28 cellular contexts compared by ENCODE assay signal in the genomic region with DNA sequence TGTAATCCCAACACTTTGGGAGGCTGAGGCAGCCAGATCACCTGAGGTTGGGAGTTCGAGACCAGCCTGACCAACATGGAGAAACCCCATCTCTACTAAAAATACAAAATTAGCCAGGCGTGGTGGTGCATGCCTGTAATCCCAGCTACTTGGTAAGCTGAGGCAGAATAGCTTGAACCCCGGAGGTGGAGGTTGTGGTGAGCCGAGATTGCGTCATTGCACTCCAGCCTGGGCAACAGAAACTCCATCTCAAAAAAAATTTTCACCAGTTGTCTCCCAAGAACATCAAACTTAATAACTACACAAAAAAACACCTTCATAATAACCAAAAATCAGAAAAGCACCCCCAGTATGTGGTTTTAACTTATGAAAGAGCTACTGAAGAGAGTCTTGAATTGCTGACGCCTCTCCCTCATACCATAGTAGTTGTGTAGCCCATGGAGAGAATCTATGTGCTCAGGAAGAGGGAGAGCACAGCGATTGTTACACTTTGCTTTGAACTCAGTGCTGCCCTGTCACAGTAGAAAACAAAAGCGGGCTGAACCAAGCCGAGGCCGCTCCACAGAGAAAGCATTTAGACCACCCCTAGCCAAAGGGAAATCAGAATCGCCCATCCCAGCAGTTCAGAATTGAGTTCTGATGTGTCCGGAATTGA. TPM values are rescaled to one million over a fixed set of nuclear protein-coding genes. Genes with fewer than 3 reads are reported as not detected.
DNase-seq lines count a peak whose midpoint lies in the region; ATAC-seq, FAIRE-seq and TF ChIP-seq lines count a peak whose summit lies in the region.
"Had no signal": no experiment of that assay in that cellular context is flagged by ENCODE, and none has a peak within 500 bp of the region (broad histone marks: within the 10 kb centered on the region; RNA-seq: fewer than 3 reads in every experiment).

No MANE protein-coding gene starts in this region.

- H2AFZ ChIP-seq in HepG2 (ENCODE audit: low read length) (peak overlapping the region; percentile 96), PC-3 (ENCODE audit: low read length) (peak overlapping the region; percentile 55)
- H2AFZ ChIP-seq: GM23248, PC-9 had no signal

- H3K27ac Mint-ChIP-seq in neural crest cell (ENCODE audit: unreplicated experiment), result peak overlapping the region; percentile 68
- H3K27ac Mint-ChIP-seq: CD14-positive monocyte; CD8-positive, alpha-beta memory T cell; HFFc6; T-cell had no signal

- peak; percentile 62 for ATAC-seq in HepG2
- ATAC-seq in right lobe of liver, result no peak
- no peak for ATAC-seq in PC-3
- ATAC-seq in heart left ventricle, result no peak
- ATAC-seq: T-cell had no signal

- TF ChIP-seq EP300 in HepG2 (IDR thresholded peaks at IDR 0.05; ENCODE audit: low read depth in 2 of 2, low read length in 2 of 2) (no peak), HepG2 (CRISPR knock-in tag; IDR thresholded peaks at IDR 0.05; ENCODE audit: borderline replicate concordance) (no peak)

- POLR2A ChIA-PET in HepG2 (lab: Yijun Ruan, JAX) (no interaction called here), PC-3 (lab: Charles Lee; ENCODE audit: unreplicated experiment) (no interaction called here)

- peaks cover 24% of the 10 kb centered on the region for H3K4me1 Mint-ChIP-seq in neural crest cell
- H3K4me1 Mint-ChIP-seq: CD14-positive monocyte; CD8-positive, alpha-beta memory T cell; T-cell had no signal

- CTCF ChIA-PET in HepG2 (lab: Yijun Ruan, JAX; ENCODE audit: low intra/inter-chr PET ratio, low total read pairs), result no interaction called here
- CTCF ChIA-PET in PC-3 (lab: Charles Lee), result no interaction called here

- H3K4me1 ChIP-seq in HepG2 (ENCODE audit: insufficient read depth, low read length) (peaks cover 14% of the 10 kb centered on the region; the same call in 1 of the 2 replicates), right lobe of liver (no peaks in the 10 kb centered on the region), PC-3 (ENCODE audit: insufficient read depth, low read length) (no peaks in the 10 kb centered on the region), heart left ventricle (peaks cover 0 to 5% (median 0%) of the 10 kb centered on the region in 12 donors)
- H3K4me1 ChIP-seq: BE2C, HAP-1 had no signal

- no peak for TF ChIP-seq RAD21 in HepG2 (CRISPR knock-in tag; IDR thresholded peaks at IDR 0.05)

- H3K27ac ChIP-seq in HepG2 (ENCODE audit: extremely low read length, insufficient read depth, low read length) (no peak overlapping the region), right lobe of liver (no peak overlapping the region), PC-3 (ENCODE audit: low read length) (no peak overlapping the region), heart left ventricle (no peak overlapping the region)
- H3K27ac ChIP-seq: GM23248, PC-9 had no signal

- no peak for TF ChIP-seq POLR2A in HepG2 (IDR thresholded peaks at IDR 0.05; ENCODE audit: insufficient read depth in 1 of 2, low read depth in 2 of 2, low read length in 2 of 2)
- no peak for TF ChIP-seq POLR2A in right lobe of liver (IDR thresholded peaks at IDR 0.05)
- no peak for TF ChIP-seq POLR2A in heart left ventricle (IDR thresholded peaks at IDR 0.05)

- H3K36me3 ChIP-seq in HepG2 (replicated peaks in 1 of 2; ENCODE audit: control insufficient read depth in 1 of 2, insufficient read depth in 2 of 2, low read length in 2 of 2) (no peaks in the 10 kb centered on the region), right lobe of liver (no peaks in the 10 kb centered on the region), PC-3 (ENCODE audit: low read depth, low read length) (no peaks in the 10 kb centered on the region), heart left ventricle (no peaks in the 10 kb centered on the region)
- H3K36me3 ChIP-seq: BE2C, HAP-1 had no signal

- in situ Hi-C loops in HepG2 (cut with HindIII; ENCODE audit: extremely low pct_ligation_motif_present, low pct_unique_long_range_greater_than_20kb), result no loop called here

- no TSS peak for BruUV-seq in HepG2 (replicated peaks; lab: Mats Ljungman, UMichigan)
- BruUV-seq in PC-3 (replicated peaks; lab: Mats Ljungman, UMichigan), result no TSS peak

- H3K4me2 ChIP-seq in HepG2 (ENCODE audit: low read depth, low read length) (peak overlapping the region; percentile 66), PC-3 (ENCODE audit: low read length) (peak overlapping the region; percentile 48; the same call in 1 of the 2 replicates)
- H3K4me2 ChIP-seq: PC-9 had no signal

- no peaks in the 10 kb centered on the region for H3F3A ChIP-seq in PC-3 (ENCODE audit: low read length, unreplicated experiment)

- H3K9me3 Mint-ChIP-seq in neural crest cell, result no peaks in the 10 kb centered on the region
- H3K9me3 Mint-ChIP-seq: CD14-positive monocyte; CD8-positive, alpha-beta memory T cell; HFFc6; T-cell had no signal

- H4K20me1 ChIP-seq in HepG2 (ENCODE audit: insufficient read depth, low read length), result no peaks in the 10 kb centered on the region
- H4K20me1 ChIP-seq in PC-3 (ENCODE audit: low read length), result no peaks in the 10 kb centered on the region

- TF ChIP-seq CTCF in HepG2 (CRISPR knock-in tag; IDR thresholded peaks at IDR 0.05) (no peak), right lobe of liver (IDR thresholded peaks at IDR 0.05) (no peak), PC-3 (conservative IDR thresholded peaks at IDR 0.05; ENCODE audit: low read depth, low read length) (no peak), neural crest cell (conservative IDR thresholded peaks at IDR 0.05) (no peak), heart left ventricle (IDR thresholded peaks at IDR 0.05) (no peak)

- WGBS in HepG2 (ENCODE audit: low lambda C conversion rate), result 21% methylated on average over 12 of the region's 12 CpGs
- 85% methylated on average over 5 of the region's 12 CpGs for WGBS in right lobe of liver (ENCODE audit: insufficient coverage, low coverage, low lambda C conversion rate, missing lambda C conversion rate)
- 82 to 93% (median 87%) methylated on average over 12 of the region's 12 CpGs for WGBS in heart left ventricle, 4 donors

- H3K4me3 ChIP-seq in HepG2 (replicated peaks in 1 of 3; ENCODE audit: insufficient read depth in 1 of 3, low read depth in 2 of 3, low read length in 3 of 3) (0 out of 6 replicates have a peak overlapping the region, but pooled peaks of 1 of the 3 experiments have one; percentile 9), right lobe of liver (no peak overlapping the region), PC-3 (ENCODE audit: low read length) (peak overlapping the region; percentile 33; the same call in 1 of the 2 replicates), heart left ventricle (no peak overlapping the region)
- H3K4me3 ChIP-seq: GM23248, HAP-1, PC-9 had no signal

- DNase-seq in HepG2 (ENCODE audit: low spot score) (no peak), right lobe of liver (no peak), PC-3 (no peak), neural crest cell (ENCODE audit: low read depth, low spot score) (no peak), NCI-H1436 treated with DMSO at 0.1 percent for 48 hours (lab: John Stamatoyannopoulos, UW) (no peak), heart left ventricle (no peak), cerebellar cortex (ENCODE audit: low spot score) (no peak)
- DNase-seq: ACHN; BE2C; CD8-positive, alpha-beta memory T cell; GM23248; HFFc6; KG1; MM.1S; NCI-H187; NCI-H2081 treated with DMSO at 0.1 percent for 48 hours; NCI-H2171; NCI-H226; NCI-H510A; NCI-H774; NK-92 treated with Interleukin-12 subunit alpha and Interleukin-12 subunit beta, amount 100 ng/mL, for 24 hours; PC-9; Right ventricle myocardium superior; RPMI8226; T-cell had no signal

- no peak overlapping the region for H3K4me3 Mint-ChIP-seq in neural crest cell
- H3K4me3 Mint-ChIP-seq: CD14-positive monocyte; CD8-positive, alpha-beta memory T cell; HFFc6; T-cell had no signal

- intact Hi-C loops in HepG2 (cut with micrococcal nuclease; ENCODE audit: unreplicated experiment), result no loop called here
- intact Hi-C loops in right lobe of liver (cut with DNase I), result loop anchor here in 1 of 2 donors (10.0 kb wide), 1 partner anchor 502 kb away; no protein-coding TSS in a partner anchor
- intact Hi-C loops in PC-3 (cut with micrococcal nuclease), result no loop called here
- intact Hi-C loops in heart left ventricle (cut with DNase I), result no loop called here

- H3K9ac ChIP-seq in HepG2 (ENCODE audit: insufficient read depth, low read depth, low read length) (no peak overlapping the region), PC-3 (ENCODE audit: low read length) (no peak overlapping the region)
- H3K9ac ChIP-seq: GM23248 had no signal

- H3K27me3 Mint-ChIP-seq in neural crest cell (ENCODE audit: low read depth), result peaks cover 83% of the 10 kb centered on the region

- FAIRE-seq in HepG2 (lab: Jason Lieb, UNC), result no peak
- FAIRE-seq: G401.6 had no signal

- H3K9me3 ChIP-seq in HepG2 (ENCODE audit: low read length), result no peaks in the 10 kb centered on the region
- H3K9me3 ChIP-seq in right lobe of liver, result no peaks in the 10 kb centered on the region
- no peaks in the 10 kb centered on the region for H3K9me3 ChIP-seq in PC-3 (ENCODE audit: low read length)
- H3K9me3 ChIP-seq in heart left ventricle, result no peaks in the 10 kb centered on the region
- H3K9me3 ChIP-seq: BE2C, HAP-1 had no signal

- peaks cover 0 to 25% of the 10 kb centered on the region in 2 experiments; a peak in 3 of 5 replicates for H3K27me3 ChIP-seq in HepG2 (ENCODE audit: control insufficient read depth in 1 of 2, insufficient read depth in 2 of 2, low read length in 2 of 2)
- H3K27me3 ChIP-seq in right lobe of liver, result peaks cover 0 to 5% of the 10 kb centered on the region in 2 donors
- peaks cover 31% of the 10 kb centered on the region for H3K27me3 ChIP-seq in PC-3 (ENCODE audit: low read length)
- H3K27me3 ChIP-seq in heart left ventricle, result peaks cover 0 to 12% (median 0%) of the 10 kb centered on the region in 9 donors
- H3K27me3 ChIP-seq: BE2C had no signal

- H3K36me3 Mint-ChIP-seq in neural crest cell (ENCODE audit: low read depth), result no peaks in the 10 kb centered on the region
- H3K36me3 Mint-ChIP-seq: CD14-positive monocyte; CD8-positive, alpha-beta memory T cell; T-cell had no signal

- H3K9me2 ChIP-seq in PC-3 (replicated peaks; ENCODE audit: low read length), result no peaks in the 10 kb centered on the region

- H3K79me2 ChIP-seq in HepG2 (ENCODE audit: insufficient read depth, low read length), result no peaks in the 10 kb centered on the region
- no peaks in the 10 kb centered on the region for H3K79me2 ChIP-seq in PC-3 (ENCODE audit: low read length)

RNA-seq across cellular contexts. Expression of a gene that starts 42.0 kb away (rescaled TPM):
- total RNA-seq in HepG2 (2016; rRNA removed; fragmentation: Illumina TruSeq; extraction: Trizol) (not detected in 2 replicates), right lobe of liver (1 to 10 TPM; 3.7 to 6.5 (median 4.9) TPM), PC-3 (2014; rRNA removed) (5.0 and 5.8 TPM in 2 replicates), neural crest cell (0.16 TPM in 1 of 2 replicates, not detected in the other), heart left ventricle (100 to 1,000 TPM in 5 of 9 donors, 10 to 100 TPM in 4; 67.8 to 160 (median 115) TPM)
- not detected in 2 replicates for total RNA-seq in HepG2 (2016; cell fraction: cytosol; rRNA removed; fragmentation: Illumina TruSeq; extraction: Trizol; ENCODE audit: low read depth)
- total RNA-seq in HepG2 (2016; cell fraction: insoluble cytoplasmic fraction; rRNA removed; fragmentation: Illumina TruSeq; extraction: Trizol), result not detected in 2 replicates
- not detected in 2 replicates for total RNA-seq in HepG2 (2016; cell fraction: membrane; rRNA removed; fragmentation: Illumina TruSeq; extraction: Trizol)
- total RNA-seq in HepG2 (2016; cell fraction: nucleus; rRNA removed; fragmentation: Illumina TruSeq; extraction: Trizol), result not detected in 2 replicates
- polyA plus RNA-seq in HepG2 (2011; rRNA removed) (not detected in 2 replicates), heart left ventricle (100 to 1,000 TPM; 140 to 294 TPM)
- polyA plus RNA-seq in HepG2 (2011; cell fraction: cytosol; rRNA removed), result not detected in 2 replicates
- not detected in 2 replicates for polyA plus RNA-seq in HepG2 (2011; cell fraction: nucleus; rRNA removed)
- polyA plus RNA-seq in HepG2 (2012), result 0.20 TPM in 1 of 2 replicates, not detected in the other
- polyA plus RNA-seq in HepG2 (2016; cell fraction: cytosol; fragmentation: Illumina TruSeq; extraction: Trizol; ENCODE audit: low read depth), result not detected in 2 replicates
- not detected in 2 replicates for polyA plus RNA-seq in HepG2 (2016; cell fraction: insoluble cytoplasmic fraction; fragmentation: Illumina TruSeq; extraction: Trizol; ENCODE audit: low read depth)
- not detected in 2 replicates for polyA plus RNA-seq in HepG2 (2016; cell fraction: membrane; fragmentation: Illumina TruSeq; extraction: Trizol; ENCODE audit: low read depth)
- not detected in 2 replicates for polyA plus RNA-seq in HepG2 (2016; cell fraction: nucleus; fragmentation: Illumina TruSeq; extraction: Trizol; ENCODE audit: insufficient read depth, low read depth)
- polyA minus RNA-seq in HepG2 (2011; rRNA and poly(A)+ RNA removed; ENCODE audit: low replicate concordance), result 0.60 and 1.2 TPM in 2 replicates
- polyA minus RNA-seq in HepG2 (2011; cell fraction: cytosol; rRNA and poly(A)+ RNA removed), result not detected in 2 replicates
- polyA minus RNA-seq in HepG2 (2011; cell fraction: nucleus; rRNA and poly(A)+ RNA removed), result not detected in 2 replicates

Comparison
In these comparisons a context has a peak if more than half of its experiments do, and no peak if none do; other contexts are left out.
1. RNA of a gene that starts 42.0 kb away (total RNA-seq): 67.8 to 160 TPM in heart left ventricle; 5.0 to 5.8 TPM in PC-3, 3.7 to 6.5 TPM in right lobe of liver, 0.16 TPM in neural crest cell and not detected in HepG2; every median in the first group is over 4 times any median in the second.